Comparison of ENCODE assay signal across 22 cellular contexts in the genomic region with DNA sequence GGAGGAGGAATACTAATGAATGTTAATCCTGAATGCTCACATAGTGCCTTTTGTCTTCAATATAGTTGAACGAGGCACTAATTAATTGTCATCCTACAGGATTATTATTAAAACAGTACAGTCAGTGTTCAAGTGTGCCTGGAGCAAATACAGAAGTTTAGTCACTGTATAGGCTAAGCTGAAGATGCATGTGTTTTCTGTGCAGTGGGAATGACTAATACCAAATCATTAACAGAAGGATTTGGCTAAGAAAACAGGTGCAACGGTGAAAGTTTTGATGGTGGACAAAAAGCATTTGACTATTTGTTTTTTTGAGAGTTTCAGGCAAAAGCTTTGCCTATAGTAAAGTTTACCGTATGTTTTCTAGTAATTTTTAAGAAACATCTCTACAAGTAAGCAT.
DNase-seq lines count a peak whose midpoint lies in the region; ATAC-seq, FAIRE-seq and TF ChIP-seq lines count a peak whose summit lies in the region.
"Had no signal": no experiment of that assay in that cellular context is flagged by ENCODE, and none has a peak within 500 bp of the region (broad histone marks: within the 10 kb centered on the region; RNA-seq: fewer than 3 reads in every experiment).

No MANE protein-coding gene starts in this region.

- DNase-seq in DMS53 (lab: John Stamatoyannopoulos, UW) (peak; percentile 57), DMS53 treated with DMSO at 0.1 percent for 48 hours (lab: John Stamatoyannopoulos, UW; ENCODE audit: unreplicated experiment) (no peak), HT1080 (ENCODE audit: low read depth) (peak; percentile 31), bronchial epithelial cell (ENCODE audit: low read depth) (peak; percentile 1), kidney tubule cell (ENCODE audit: low spot score) (peak; percentile 20), AG20443 (ENCODE audit: low spot score) (no peak), mucosa of descending colon (no peak)
- DNase-seq: CD4-positive, CD25-positive, alpha-beta regulatory T cell; CD8-positive, alpha-beta memory T cell; COR-L47; DMS 273 treated with DMSO at 0.1 percent for 48 hours; DMS79; GDM1; GM23248; KBM-7 had no signal

- intact Hi-C loops in mucosa of descending colon (cut with DNase I, micrococcal nuclease) = no loop called here

- FAIRE-seq in bronchial epithelial cell (lab: Jason Lieb, UNC) = no peak
- FAIRE-seq: A549, GM12892, GM18507, HTR-8/SVneo had no signal

- no peaks in the 10 kb centered on the region for H3K9me3 ChIP-seq in mucosa of descending colon
- H3K9me3 ChIP-seq: A549; BLaER1 treated with 17β-estradiol and CSF1 and Interleukin-3, amounts not matched to agents 10 nM and 100 nM; HAP-1 had no signal

- TF ChIP-seq CTCF in bronchial epithelial cell (IDR thresholded peaks at IDR 0.05; ENCODE audit: insufficient read depth, low read length, severe bottlenecking) = no peak
- TF ChIP-seq CTCF in mucosa of descending colon (IDR thresholded peaks at IDR 0.05) = no peak

- H3K4me3 ChIP-seq in bronchial epithelial cell (ENCODE audit: low read depth, low read length) (no peak overlapping the region), mucosa of descending colon (no peak overlapping the region)
- H3K4me3 ChIP-seq: A549; BLaER1 treated with 17β-estradiol and CSF1 and Interleukin-3, amounts not matched to agents 10 nM and 100 nM; GM23248; HAP-1 had no signal

- H3K4me1 ChIP-seq in mucosa of descending colon (ENCODE audit: low read depth) = no peaks in the 10 kb centered on the region
- H3K4me1 ChIP-seq: A549; BLaER1 treated with 17β-estradiol and CSF1 and Interleukin-3, amounts not matched to agents 10 nM and 100 nM; HAP-1 had no signal

- no peaks in the 10 kb centered on the region for H3K27me3 ChIP-seq in bronchial epithelial cell (ENCODE audit: control insufficient read depth, insufficient read depth, low read length)
- H3K27me3 ChIP-seq: BLaER1 treated with 17β-estradiol and CSF1 and Interleukin-3, amounts not matched to agents 10 nM and 100 nM had no signal

- no peak for ATAC-seq in HG02763 (IDR thresholded peaks at IDR 0.05; ENCODE audit: unreplicated experiment)
- ATAC-seq in mucosa of descending colon = no peak
- ATAC-seq: A549 had no signal

- no peaks in the 10 kb centered on the region for H3K36me3 ChIP-seq in bronchial epithelial cell (ENCODE audit: control insufficient read depth, insufficient read depth, low read length)
- H3K36me3 ChIP-seq in mucosa of descending colon (ENCODE audit: low read depth) = no peaks in the 10 kb centered on the region
- H3K36me3 ChIP-seq: BLaER1 treated with 17β-estradiol and CSF1 and Interleukin-3, amounts not matched to agents 10 nM and 100 nM; HAP-1 had no signal

Comparison
In these comparisons a context has a peak if more than half of its experiments do, and no peak if none do; other contexts are left out.
1. DNase-seq: peak in DMS53 (single experiment), HT1080 (single experiment), bronchial epithelial cell (single experiment) and kidney tubule cell (single experiment); none in DMS53 treated with DMSO at 0.1 percent for 48 hours (single experiment), AG20443 (single experiment) and mucosa of descending colon (0 of 3).